Comparison of ENCODE assay signal across 30 cellular contexts in the genomic region with DNA sequence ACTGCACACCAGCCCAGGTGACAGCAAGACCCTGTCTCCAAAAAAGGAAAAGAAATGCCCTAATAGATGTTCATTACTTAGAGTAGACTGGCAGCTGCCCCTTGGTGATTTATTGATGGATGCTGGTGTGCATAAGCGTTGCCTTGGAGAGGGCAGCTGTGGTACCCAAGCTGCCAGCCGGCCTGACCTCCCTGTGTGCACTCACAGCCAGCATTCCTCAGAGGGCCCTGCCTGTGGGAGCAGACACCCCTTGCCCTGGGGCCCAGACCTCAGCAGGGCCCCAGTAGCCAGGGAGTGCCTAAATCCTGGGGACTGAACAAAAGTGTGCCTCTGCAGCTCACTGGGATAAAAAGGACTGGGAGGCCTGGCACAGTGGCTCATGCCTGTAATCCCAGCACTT. TPM values are rescaled to one million over a fixed set of nuclear protein-coding genes. Genes with fewer than 3 reads are reported as not detected.
DNase-seq lines count a peak whose midpoint lies in the region; ATAC-seq and TF ChIP-seq lines count a peak whose summit lies in the region.
"Had no signal": no experiment of that assay in that cellular context is flagged by ENCODE, and none has a peak within 500 bp of the region (broad histone marks: within the 10 kb centered on the region; RNA-seq: fewer than 3 reads in every experiment).

No MANE protein-coding gene starts in this region.

- H3K27me3 Mint-ChIP-seq in endothelial cell (ENCODE audit: unreplicated experiment): peaks cover 4% of the 10 kb centered on the region
- no peaks in the 10 kb centered on the region for H3K27me3 Mint-ChIP-seq in activated CD8-positive, alpha-beta T cell treated with anti-CD3 and anti-CD28 coated beads, Interleukin-2, amount 10 ng/mL, durations not matched to agents 7 days and 5 days (ENCODE audit: low read depth)
- H3K27me3 Mint-ChIP-seq: activated B cell treated with CpG ODN at 0.5 μM for 24 hours; CD4-positive, alpha-beta memory T cell; IgD-negative memory B cell had no signal

- H3K4me1 ChIP-seq in right atrium auricular region (peaks cover 0 to 31% of the 10 kb centered on the region in 2 donors), right cardiac atrium (ENCODE audit: control insufficient read depth, insufficient read depth, low read length) (no peaks in the 10 kb centered on the region), trophoblast cell (ENCODE audit: control insufficient read depth in 1 of 2, insufficient read depth in 2 of 2, low read length in 2 of 2) (peaks cover 35 to 42% of the 10 kb centered on the region in 2 experiments), PC-9 (replicated peaks; ENCODE audit: insufficient read depth) (peaks cover 46% of the 10 kb centered on the region)
- H3K4me1 ChIP-seq: upper lobe of right lung had no signal

- POLR2A ChIA-PET in PC-9 (lab: Charles Lee; ENCODE audit: unreplicated experiment): interaction anchor here (0.7 kb wide), 3 partner anchors 25 to 60 kb away, joined by 3 to 5 read pairs (median 3); no protein-coding TSS in a partner anchor
- POLR2A ChIA-PET in activated CD8-positive, alpha-beta T cell treated with anti-CD3 and anti-CD28 coated beads, Interleukin-2, amount 10 ng/mL, durations not matched to agents 7 days and 5 days (lab: Charles Lee): no interaction called here

- H3K9me3 ChIP-seq in right atrium auricular region: no peaks in the 10 kb centered on the region
- no peaks in the 10 kb centered on the region for H3K9me3 ChIP-seq in right cardiac atrium (ENCODE audit: control insufficient read depth, low read length)
- peaks cover 1% of the 10 kb centered on the region for H3K9me3 ChIP-seq in trophoblast cell (ENCODE audit: insufficient read depth, low read depth, low read length)
- H3K9me3 ChIP-seq in PC-9 (ENCODE audit: insufficient read depth, low read depth): no peaks in the 10 kb centered on the region
- H3K9me3 ChIP-seq: upper lobe of right lung had no signal

- H3K4me1 Mint-ChIP-seq in endothelial cell (ENCODE audit: unreplicated experiment): peaks cover 20% of the 10 kb centered on the region
- peaks cover 40% of the 10 kb centered on the region for H3K4me1 Mint-ChIP-seq in activated CD8-positive, alpha-beta T cell treated with anti-CD3 and anti-CD28 coated beads, Interleukin-2, amount 10 ng/mL, durations not matched to agents 7 days and 5 days (ENCODE audit: low read depth)

- H3K36me3 ChIP-seq in right atrium auricular region (peaks cover 23% of the 10 kb centered on the region), trophoblast cell (ENCODE audit: control insufficient read depth in 1 of 2, insufficient read depth in 2 of 2, low read length in 2 of 2) (peaks cover 7 to 10% of the 10 kb centered on the region in 2 experiments), PC-9 (ENCODE audit: low read depth) (peaks cover 11% of the 10 kb centered on the region; the same call in 1 of the 2 replicates)

- H3K4me3 Mint-ChIP-seq in endothelial cell (ENCODE audit: unreplicated experiment): no peak overlapping the region
- no peak overlapping the region for H3K4me3 Mint-ChIP-seq in activated CD8-positive, alpha-beta T cell treated with anti-CD3 and anti-CD28 coated beads, Interleukin-2, amount 10 ng/mL, durations not matched to agents 7 days and 5 days
- H3K4me3 Mint-ChIP-seq: activated B cell treated with CpG ODN at 0.5 μM for 24 hours; activated naive CD4-positive, alpha-beta T cell treated with anti-CD3 and anti-CD28 coated beads for 36 hours; activated T-helper 1 cell treated with anti-CD3 and anti-CD28 coated beads, Interleukin-12 subunit alpha, Interleukin-12 subunit beta, Interleukin-2, Interleukin-4 antibody, amounts not matched to agents 30 ng/mL and 10 ng/mL and 1 ng/mL, durations not matched to agents 14 hours and 24 hours and 36 hours; CD4-positive, alpha-beta memory T cell; stimulated activated effector memory CD8-positive, alpha-beta T cell treated with anti-CD3 and anti-CD28 coated beads, Interleukin-12 subunit alpha, Interleukin-12 subunit beta, amount 100 ng/mL, for 72 hours had no signal

- no peak overlapping the region for H3K4me2 ChIP-seq in trophoblast cell (ENCODE audit: low read length)
- H3K4me2 ChIP-seq in PC-9: no peak overlapping the region

- H3K9ac ChIP-seq in trophoblast cell (ENCODE audit: low read length): no peak overlapping the region
- H3K9ac ChIP-seq: GM23248 had no signal

- H2BK120ac ChIP-seq in trophoblast cell (ENCODE audit: insufficient read depth, low read length, poor library complexity): peak overlapping the region; percentile 72

- peak overlapping the region; percentile 93 for H2BK12ac ChIP-seq in trophoblast cell (ENCODE audit: low read length)

- H3K4me3 ChIP-seq in right atrium auricular region (no peak overlapping the region), right cardiac atrium (ENCODE audit: low read length) (no peak overlapping the region), trophoblast cell (ENCODE audit: low read depth, low read length) (no peak overlapping the region), PC-9 (no peak overlapping the region)
- H3K4me3 ChIP-seq: GM23248, SK-N-MC, upper lobe of right lung had no signal

- peak overlapping the region; percentile 73 for H3K14ac ChIP-seq in trophoblast cell (ENCODE audit: low read length)

- no peak overlapping the region for H2AFZ ChIP-seq in trophoblast cell (ENCODE audit: insufficient read depth, low read length, poor library complexity)
- H2AFZ ChIP-seq in PC-9: no peak overlapping the region
- H2AFZ ChIP-seq: GM23248 had no signal

- H3K4ac ChIP-seq in trophoblast cell (ENCODE audit: low read depth, low read length): no peak overlapping the region

- no peaks in the 10 kb centered on the region for H3K36me3 Mint-ChIP-seq in endothelial cell (ENCODE audit: low read depth, unreplicated experiment)
- H3K36me3 Mint-ChIP-seq in activated CD8-positive, alpha-beta T cell treated with anti-CD3 and anti-CD28 coated beads, Interleukin-2, amount 10 ng/mL, durations not matched to agents 7 days and 5 days (ENCODE audit: low read depth): peaks cover 26% of the 10 kb centered on the region

- no peaks in the 10 kb centered on the region for H3K9me2 ChIP-seq in PC-9 (ENCODE audit: insufficient read depth)

- H3K27ac Mint-ChIP-seq in endothelial cell (ENCODE audit: unreplicated experiment): peak overlapping the region; percentile 24
- no peak overlapping the region for H3K27ac Mint-ChIP-seq in activated CD8-positive, alpha-beta T cell treated with anti-CD3 and anti-CD28 coated beads, Interleukin-2, amount 10 ng/mL, durations not matched to agents 7 days and 5 days
- H3K27ac Mint-ChIP-seq: activated B cell treated with CpG ODN at 0.5 μM for 24 hours; activated naive CD4-positive, alpha-beta T cell treated with anti-CD3 and anti-CD28 coated beads for 36 hours; activated T-helper 1 cell treated with anti-CD3 and anti-CD28 coated beads, Interleukin-12 subunit alpha, Interleukin-12 subunit beta, Interleukin-2, Interleukin-4 antibody, amounts not matched to agents 30 ng/mL and 10 ng/mL and 1 ng/mL, durations not matched to agents 14 hours and 24 hours and 36 hours; IgD-negative memory B cell; stimulated activated effector memory CD8-positive, alpha-beta T cell treated with anti-CD3 and anti-CD28 coated beads, Interleukin-12 subunit alpha, Interleukin-12 subunit beta, amount 100 ng/mL, for 72 hours had no signal

- H3K79me2 ChIP-seq in trophoblast cell (ENCODE audit: control insufficient read depth, insufficient read depth, low read length, poor library complexity) (no peaks in the 10 kb centered on the region), PC-9 (ENCODE audit: low read depth) (peaks cover 12% of the 10 kb centered on the region)

- H3K18ac ChIP-seq in trophoblast cell (ENCODE audit: low read length): peak overlapping the region; percentile 72

- peak overlapping the region; percentile 66 for H4K8ac ChIP-seq in trophoblast cell (ENCODE audit: low read depth, low read length)

- H3K27me3 ChIP-seq in right atrium auricular region (no peaks in the 10 kb centered on the region), right cardiac atrium (ENCODE audit: control insufficient read depth, insufficient read depth) (no peaks in the 10 kb centered on the region), trophoblast cell (ENCODE audit: insufficient read depth, low read length) (no peaks in the 10 kb centered on the region), PC-9 (ENCODE audit: insufficient read depth, low read depth) (no peaks in the 10 kb centered on the region)
- H3K27me3 ChIP-seq: upper lobe of right lung had no signal

- H3K79me1 ChIP-seq in trophoblast cell (ENCODE audit: low read length): peaks cover 20% of the 10 kb centered on the region

- peak overlapping the region; percentile 78 for H4K91ac ChIP-seq in trophoblast cell (ENCODE audit: low read depth, low read length)

- WGBS in right cardiac atrium: 95% methylated on average over 2 of the region's 2 CpGs
- no CpG with 5 or more reads among the region's 2 CpGs for WGBS in trophoblast cell (ENCODE audit: extremely low coverage, insufficient coverage, insufficient read length)

- DNase-seq in right atrium auricular region (ENCODE audit: low spot score) (no peak), right cardiac atrium (no peak), endothelial cell (ENCODE audit: low spot score) (no peak), trophoblast cell (no peak), PC-9 (no peak)
- no peak for DNase-seq in activated CD8-positive, alpha-beta T cell treated with anti-CD3 and anti-CD28 coated beads, Interleukin-2, amount 10 ng/mL, durations not matched to agents 7 days and 5 days
- DNase-seq: activated B cell treated with CpG ODN at 0.5 μM for 24 hours; activated CD8-positive, alpha-beta memory T cell treated with anti-CD3 and anti-CD28 coated beads, Interleukin-2, amount 50 U/mL, for 48 hours; activated naive CD4-positive, alpha-beta T cell treated with anti-CD3 and anti-CD28 coated beads for 36 hours; AML-193; CD4-positive, alpha-beta memory T cell; central memory CD4-positive, alpha-beta T cell; DND-41; GM23248; hippocampal formation; left colon; mesendoderm; NCI-H1092; NCI-H1694 treated with DMSO at 0.1 percent for 48 hours; NCI-H446 treated with DMSO at 0.1 percent for 48 hours; RPMI8226; substantia nigra; T-helper 1 cell; upper lobe of right lung had no signal

- CTCF ChIA-PET in PC-9 (lab: Charles Lee): no interaction called here
- CTCF ChIA-PET in activated CD8-positive, alpha-beta T cell treated with anti-CD3 and anti-CD28 coated beads, Interleukin-2, amount 10 ng/mL, durations not matched to agents 7 days and 5 days (lab: Charles Lee): interaction anchor here (1.4 kb wide), 1 partner anchor 64 kb away, joined by 3 read pairs; no protein-coding TSS in a partner anchor

- H2BK5ac ChIP-seq in trophoblast cell (ENCODE audit: low read depth, low read length, poor library complexity): peak overlapping the region; percentile 75

- no peak for TF ChIP-seq CTCF in right atrium auricular region (IDR thresholded peaks at IDR 0.05)
- TF ChIP-seq CTCF in endothelial cell (IDR thresholded peaks at IDR 0.05; ENCODE audit: unreplicated experiment): no peak
- TF ChIP-seq CTCF in PC-9 (conservative IDR thresholded peaks at IDR 0.05): no peak

- peaks cover 44% of the 10 kb centered on the region; the same call in 1 of the 2 replicates for H3F3A ChIP-seq in PC-9 (ENCODE audit: insufficient read depth, low read depth)

- no peak for ATAC-seq in right cardiac atrium
- no peak for ATAC-seq in HG02938 (IDR thresholded peaks at IDR 0.05; ENCODE audit: unreplicated experiment)
- ATAC-seq in activated CD8-positive, alpha-beta T cell treated with anti-CD3 and anti-CD28 coated beads, Interleukin-2, amount 10 ng/mL, durations not matched to agents 7 days and 5 days: no peak
- no peak for ATAC-seq in GM21390 (IDR thresholded peaks at IDR 0.05; ENCODE audit: unreplicated experiment)
- ATAC-seq: stimulated activated effector memory CD8-positive, alpha-beta T cell treated with anti-CD3 and anti-CD28 coated beads, Interleukin-12 subunit alpha, Interleukin-12 subunit beta, amount 100 ng/mL, for 72 hours; upper lobe of right lung had no signal

- no peaks in the 10 kb centered on the region for H3K9me3 Mint-ChIP-seq in endothelial cell (ENCODE audit: unreplicated experiment)
- no peaks in the 10 kb centered on the region for H3K9me3 Mint-ChIP-seq in activated CD8-positive, alpha-beta T cell treated with anti-CD3 and anti-CD28 coated beads, Interleukin-2, amount 10 ng/mL, durations not matched to agents 7 days and 5 days (ENCODE audit: insufficient read depth)
- H3K9me3 Mint-ChIP-seq: activated B cell treated with CpG ODN at 0.5 μM for 24 hours; activated naive CD4-positive, alpha-beta T cell treated with anti-CD3 and anti-CD28 coated beads for 36 hours; activated T-helper 1 cell treated with anti-CD3 and anti-CD28 coated beads, Interleukin-12 subunit alpha, Interleukin-12 subunit beta, Interleukin-2, Interleukin-4 antibody, amounts not matched to agents 30 ng/mL and 10 ng/mL and 1 ng/mL, durations not matched to agents 14 hours and 24 hours and 36 hours; IgD-negative memory B cell; stimulated activated effector memory CD8-positive, alpha-beta T cell treated with anti-CD3 and anti-CD28 coated beads, Interleukin-12 subunit alpha, Interleukin-12 subunit beta, amount 100 ng/mL, for 72 hours had no signal

- no TSS peak for BruUV-seq in PC-9 (replicated peaks; lab: Mats Ljungman, UMichigan)

- H4K20me1 ChIP-seq in PC-9 (ENCODE audit: insufficient read depth): no peaks in the 10 kb centered on the region

- H3K27ac ChIP-seq in right atrium auricular region (peak overlapping the region; percentile 55 to 60), right cardiac atrium (ENCODE audit: low read length) (no peak overlapping the region), trophoblast cell (ENCODE audit: low read depth, low read length) (peak overlapping the region; percentile 6), PC-9 (no peak overlapping the region)
- H3K27ac ChIP-seq: GM23248, SK-N-MC, upper lobe of right lung had no signal

- no peak overlapping the region for H4K12ac ChIP-seq in trophoblast cell (ENCODE audit: low read depth, low read length)

- no peak overlapping the region for H3K23ac ChIP-seq in trophoblast cell (ENCODE audit: low read length)

- H2AK5ac ChIP-seq in trophoblast cell (ENCODE audit: low read length): peak overlapping the region; percentile 95

- intact Hi-C loops in right cardiac atrium (cut with DNase I): loop anchor here in 3 of 4 donors (10.0 kb wide), 3 partner anchors 95 to 235 kb away; a partner anchor contains a TSS
- intact Hi-C loops in PC-9 (cut with micrococcal nuclease; ENCODE audit: unreplicated experiment): loop anchor here (5.0 to 10.0 kb wide), 3 partner anchors 82 to 405 kb away; no protein-coding TSS in a partner anchor

RNA-seq across cellular contexts. Expression of a gene that starts 7.8 kb away (rescaled TPM):
- total RNA-seq in right atrium auricular region (100 to 1,000 TPM; 115 to 180 TPM), right cardiac atrium (100 to 1,000 TPM; 116 to 226 (median 122) TPM), endothelial cell (ENCODE audit: unreplicated experiment) (744 TPM), PC-9 (2021) (1,066 and 1,233 TPM in 2 replicates)
- 87.4 TPM for polyA plus RNA-seq in right cardiac atrium
- 442 and 468 TPM in 2 replicates for polyA plus RNA-seq in trophoblast cell (2013)
- 100 to 1,000 TPM; 357 to 373 TPM for total RNA-seq in activated CD8-positive, alpha-beta T cell treated with anti-CD3 and anti-CD28 coated beads, Interleukin-2, amount 10 ng/mL, durations not matched to agents 7 days and 5 days

RNA-seq across cellular contexts. Expression of a gene that starts 20.7 kb away (rescaled TPM):
- total RNA-seq in right atrium auricular region (100 to 1,000 TPM; 716 to 786 TPM), right cardiac atrium (100 to 1,000 TPM; 477 to 576 (median 534) TPM), endothelial cell (ENCODE audit: unreplicated experiment) (469 TPM), PC-9 (2021) (230 and 292 TPM in 2 replicates)
- 829 TPM for polyA plus RNA-seq in right cardiac atrium
- polyA plus RNA-seq in trophoblast cell (2013): 205 and 214 TPM in 2 replicates
- 100 to 1,000 TPM; 325 to 352 TPM for total RNA-seq in activated CD8-positive, alpha-beta T cell treated with anti-CD3 and anti-CD28 coated beads, Interleukin-2, amount 10 ng/mL, durations not matched to agents 7 days and 5 days

RNA-seq across cellular contexts. Expression of a gene that starts 21.9 kb away (rescaled TPM):
- 1 to 10 TPM in 1 of 2 donors, under 1 TPM in 1; 0.83 to 4.2 TPM for total RNA-seq in right atrium auricular region
- total RNA-seq in right cardiac atrium: 1 to 10 TPM; 1.0 to 4.4 (median 3.0) TPM
- polyA plus RNA-seq in right cardiac atrium: 0.88 TPM
- 7.5 TPM for total RNA-seq in endothelial cell (ENCODE audit: unreplicated experiment)
- polyA plus RNA-seq in trophoblast cell (2013): 0.56 and 0.72 TPM in 2 replicates
- total RNA-seq in PC-9 (2021): 3.5 and 6.8 TPM in 2 replicates
- total RNA-seq in activated CD8-positive, alpha-beta T cell treated with anti-CD3 and anti-CD28 coated beads, Interleukin-2, amount 10 ng/mL, durations not matched to agents 7 days and 5 days: 100 to 1,000 TPM; 259 to 269 TPM
- total RNA-seq: GM23248 had no signal

Comparison
In these comparisons a context has a peak if more than half of its experiments do, and no peak if none do; other contexts are left out.
1. H3K27ac ChIP-seq: peak in right atrium auricular region (2 of 2) and trophoblast cell (single experiment); none in right cardiac atrium (single experiment) and PC-9 (single experiment).
2. RNA of a gene that starts 21.9 kb away (total RNA-seq): 259 to 269 TPM in activated CD8-positive, alpha-beta T cell treated with anti-CD3 and anti-CD28 coated beads, Interleukin-2, amount 10 ng/mL, durations not matched to agents 7 days and 5 days; 7.5 TPM in endothelial cell (single experiment), 0.83 to 4.2 TPM in right atrium auricular region, 1.0 to 4.4 TPM in right cardiac atrium and 3.5 to 6.8 TPM in PC-9; every median in the first group is over 10 times any median in the second.